In the genomic region with DNA sequence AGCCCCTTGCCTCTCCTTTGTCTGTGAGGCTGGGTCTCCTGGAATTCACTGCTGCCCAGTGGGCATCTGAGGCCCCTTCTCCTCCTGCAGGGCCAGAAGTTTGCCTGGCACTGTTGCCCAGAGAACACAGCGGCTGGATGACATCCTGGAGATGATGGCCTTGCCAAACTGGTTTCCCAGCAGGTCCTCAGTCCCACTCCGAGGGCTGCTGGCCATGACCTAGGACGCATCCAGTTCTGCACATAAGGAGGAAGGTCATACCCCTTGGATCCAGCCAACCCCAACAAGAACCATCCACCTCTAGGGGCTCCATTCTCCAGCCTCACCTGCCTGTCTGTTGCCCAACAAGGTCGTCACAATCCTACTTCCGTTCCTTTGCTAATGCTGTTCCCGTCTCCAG, we compare ENCODE assay signal across 21 cellular contexts. TPM values are rescaled to one million over a fixed set of nuclear protein-coding genes. Genes with fewer than 3 reads are reported as not detected.
DNase-seq lines count a peak whose midpoint lies in the region; ATAC-seq and TF ChIP-seq lines count a peak whose summit lies in the region.
"Had no signal": no experiment of that assay in that cellular context is flagged by ENCODE, and none has a peak within 500 bp of the region (broad histone marks: within the 10 kb centered on the region; RNA-seq: fewer than 3 reads in every experiment).

No MANE protein-coding gene starts in this region.

- H3K79me2 ChIP-seq in GM23248 (ENCODE audit: insufficient read depth): peaks cover 16% of the 10 kb centered on the region

- in situ Hi-C loops in GM23248 (cut with MboI): no loop called here

- no peaks in the 10 kb centered on the region for H3K27me3 Mint-ChIP-seq in nephron (ENCODE audit: low read depth)
- peaks cover under 1% of the 10 kb centered on the region for H3K27me3 Mint-ChIP-seq in activated T-helper 1 cell treated with anti-CD3 and anti-CD28 coated beads, Interleukin-12 subunit alpha, Interleukin-12 subunit beta, Interleukin-2, Interleukin-4 antibody, amounts not matched to agents 30 ng/mL and 10 ng/mL and 1 ng/mL, durations not matched to agents 14 hours and 24 hours and 36 hours (ENCODE audit: insufficient read depth)
- H3K27me3 Mint-ChIP-seq: CD4-positive, alpha-beta memory T cell; IgD-negative memory B cell had no signal

- H3K4me1 ChIP-seq in left ventricle myocardium inferior (peaks cover 57% of the 10 kb centered on the region), GM23248 (ENCODE audit: insufficient read depth) (peaks cover 11% of the 10 kb centered on the region), tibial artery (peaks cover 0 to 41% (median 19%) of the 10 kb centered on the region in 4 donors), stomach (peaks cover 11 to 41% (median 31%) of the 10 kb centered on the region in 4 donors)

- no peak for TF ChIP-seq EP300 in stomach (IDR thresholded peaks at IDR 0.05)

- no peaks in the 10 kb centered on the region for H3K9me3 Mint-ChIP-seq in nephron
- H3K9me3 Mint-ChIP-seq in activated T-helper 1 cell treated with anti-CD3 and anti-CD28 coated beads, Interleukin-12 subunit alpha, Interleukin-12 subunit beta, Interleukin-2, Interleukin-4 antibody, amounts not matched to agents 30 ng/mL and 10 ng/mL and 1 ng/mL, durations not matched to agents 14 hours and 24 hours and 36 hours: no peaks in the 10 kb centered on the region
- H3K9me3 Mint-ChIP-seq: CD14-positive monocyte; CD4-positive, alpha-beta memory T cell; HFFc6; IgD-negative memory B cell had no signal

- no peaks in the 10 kb centered on the region for H3K9me2 ChIP-seq in GM23248 (ENCODE audit: insufficient read depth)

- H3K9ac ChIP-seq in GM23248: no peak overlapping the region
- H3K9ac ChIP-seq: BLaER1 had no signal

- ATAC-seq in left cardiac atrium: no peak
- ATAC-seq: HCT116, HepG2 had no signal

- H3K36me3 ChIP-seq in left ventricle myocardium inferior: no peaks in the 10 kb centered on the region
- no peaks in the 10 kb centered on the region for H3K36me3 ChIP-seq in GM23248 (ENCODE audit: low read depth)
- no peaks in the 10 kb centered on the region for H3K36me3 ChIP-seq in tibial artery
- H3K36me3 ChIP-seq in stomach: no peaks in the 10 kb centered on the region
- H3K36me3 ChIP-seq: BLaER1 had no signal

- no peak for TF ChIP-seq POLR2A in stomach (IDR thresholded peaks at IDR 0.05)

- H3K27me3 ChIP-seq in left ventricle myocardium inferior (ENCODE audit: low read depth) (no peaks in the 10 kb centered on the region), GM23248 (replicated peaks; ENCODE audit: insufficient read depth) (no peaks in the 10 kb centered on the region), tibial artery (no peaks in the 10 kb centered on the region), stomach (no peaks in the 10 kb centered on the region)
- H3K27me3 ChIP-seq: BLaER1 had no signal

- H4K20me1 ChIP-seq in GM23248 (ENCODE audit: insufficient read depth): no peaks in the 10 kb centered on the region

- DNase-seq in left ventricle myocardium inferior (no peak), left cardiac atrium (no peak), GM23248 (no peak), tibial artery (no peak), NOMO-1 treated with DMSO at 0.1 percent for 48 hours (lab: John Stamatoyannopoulos, UW; ENCODE audit: unreplicated experiment) (no peak), stomach (no peak)
- no peak for DNase-seq in activated T-helper 1 cell treated with anti-CD3 and anti-CD28 coated beads, Interleukin-12 subunit alpha, Interleukin-12 subunit beta, Interleukin-2, Interleukin-4 antibody, amounts not matched to agents 30 ng/mL and 10 ng/mL and 1 ng/mL, durations not matched to agents 14 hours and 24 hours and 36 hours (ENCODE audit: low spot score)
- DNase-seq: 8988T; Calu3; CD4-positive, alpha-beta memory T cell; DMS79; GDM1; GOT3; H7; HFFc6 had no signal

- no peak overlapping the region for H2AFZ ChIP-seq in GM23248

- no peak for TF ChIP-seq CTCF in left ventricle myocardium inferior (IDR thresholded peaks at IDR 0.05; ENCODE audit: borderline replicate concordance)
- no peak for TF ChIP-seq CTCF in nephron (IDR thresholded peaks at IDR 0.05; ENCODE audit: unreplicated experiment in 3 of 3)
- TF ChIP-seq CTCF in tibial artery (IDR thresholded peaks at IDR 0.05): no peak
- no peak for TF ChIP-seq CTCF in stomach (IDR thresholded peaks at IDR 0.05)

- no peaks in the 10 kb centered on the region for H3F3A ChIP-seq in GM23248 (ENCODE audit: insufficient read depth)

- H3K27ac Mint-ChIP-seq in nephron: peak overlapping the region in 2 of 3 experiments; percentile 55 to 70
- no peak overlapping the region for H3K27ac Mint-ChIP-seq in activated T-helper 1 cell treated with anti-CD3 and anti-CD28 coated beads, Interleukin-12 subunit alpha, Interleukin-12 subunit beta, Interleukin-2, Interleukin-4 antibody, amounts not matched to agents 30 ng/mL and 10 ng/mL and 1 ng/mL, durations not matched to agents 14 hours and 24 hours and 36 hours
- H3K27ac Mint-ChIP-seq: CD14-positive monocyte, HFFc6 had no signal

- H3K4me1 Mint-ChIP-seq in nephron: peaks cover 30% of the 10 kb centered on the region
- peaks cover 21% of the 10 kb centered on the region for H3K4me1 Mint-ChIP-seq in activated T-helper 1 cell treated with anti-CD3 and anti-CD28 coated beads, Interleukin-12 subunit alpha, Interleukin-12 subunit beta, Interleukin-2, Interleukin-4 antibody, amounts not matched to agents 30 ng/mL and 10 ng/mL and 1 ng/mL, durations not matched to agents 14 hours and 24 hours and 36 hours (ENCODE audit: low read depth)

- H3K4me3 Mint-ChIP-seq in nephron: no peak overlapping the region
- no peak overlapping the region for H3K4me3 Mint-ChIP-seq in activated T-helper 1 cell treated with anti-CD3 and anti-CD28 coated beads, Interleukin-12 subunit alpha, Interleukin-12 subunit beta, Interleukin-2, Interleukin-4 antibody, amounts not matched to agents 30 ng/mL and 10 ng/mL and 1 ng/mL, durations not matched to agents 14 hours and 24 hours and 36 hours
- H3K4me3 Mint-ChIP-seq: CD14-positive monocyte; CD4-positive, alpha-beta memory T cell; HFFc6; IgD-negative memory B cell had no signal

- H3K27ac ChIP-seq in left ventricle myocardium inferior (replicated peaks) (peak overlapping the region; percentile 23), GM23248 (0 out of 2 replicates have a peak overlapping the region, but pooled peaks have one; percentile 18), tibial artery (peak overlapping the region; percentile 11 to 99), stomach (peak overlapping the region in 1 of 5 donors; percentile 96)
- H3K27ac ChIP-seq: BLaER1 had no signal

- H3K9me3 ChIP-seq in left ventricle myocardium inferior (replicated peaks) (no peaks in the 10 kb centered on the region), GM23248 (ENCODE audit: low read depth) (no peaks in the 10 kb centered on the region), tibial artery (no peaks in the 10 kb centered on the region), stomach (no peaks in the 10 kb centered on the region)
- H3K9me3 ChIP-seq: BLaER1 had no signal

- no peaks in the 10 kb centered on the region for H3K36me3 Mint-ChIP-seq in nephron (ENCODE audit: low read depth)
- H3K36me3 Mint-ChIP-seq in activated T-helper 1 cell treated with anti-CD3 and anti-CD28 coated beads, Interleukin-12 subunit alpha, Interleukin-12 subunit beta, Interleukin-2, Interleukin-4 antibody, amounts not matched to agents 30 ng/mL and 10 ng/mL and 1 ng/mL, durations not matched to agents 14 hours and 24 hours and 36 hours (ENCODE audit: low read depth): no peaks in the 10 kb centered on the region
- H3K36me3 Mint-ChIP-seq: CD14-positive monocyte; CD4-positive, alpha-beta memory T cell; IgD-negative memory B cell had no signal

- 94 to 95% methylated on average over 6 of the region's 6 CpGs for WGBS in GM23248 (ENCODE audit: low coverage in 1 of 2, low lambda C conversion rate in 2 of 2, missing lambda C conversion rate in 2 of 2), 2 experiments
- WGBS in stomach, 5 donors: 86 to 92% (median 90%) methylated on average over 6 of the region's 6 CpGs

- H3K4me2 ChIP-seq in GM23248 (ENCODE audit: unreplicated experiment): no peak overlapping the region
- H3K4me2 ChIP-seq: BLaER1 had no signal

- H3K4me3 ChIP-seq in left ventricle myocardium inferior (no peak overlapping the region), GM23248 (no peak overlapping the region), tibial artery (no peak overlapping the region), stomach (no peak overlapping the region)
- H3K4me3 ChIP-seq: BLaER1 had no signal

- intact Hi-C loops in left ventricle myocardium inferior (cut with micrococcal nuclease): no loop called here
- intact Hi-C loops in left cardiac atrium (cut with DNase I): no loop called here
- intact Hi-C loops in tibial artery (cut with DNase I; ENCODE audit: low total_unique reads): no loop called here
- intact Hi-C loops in stomach (cut with DNase I; ENCODE audit: low total_unique reads): no loop called here
- intact Hi-C loops in activated T-helper 1 cell treated with anti-CD3 and anti-CD28 coated beads, Interleukin-12 subunit alpha, Interleukin-12 subunit beta, Interleukin-2, Interleukin-4 antibody, amounts not matched to agents 30 ng/mL and 10 ng/mL and 1 ng/mL, durations not matched to agents 14 hours and 24 hours and 36 hours (cut with micrococcal nuclease): no loop called here

RNA-seq across cellular contexts. Expression of gene SMTN, which starts 3.4 kb away (rescaled TPM):
- total RNA-seq in left ventricle myocardium inferior (245 TPM), left cardiac atrium (100 to 1,000 TPM; 142 to 150 TPM), stomach (100 to 1,000 TPM; 120 to 607 (median 406) TPM)
- total RNA-seq in GM23248 (2014; rRNA removed; shearing (Covaris generic)): 160 and 175 TPM in 2 replicates
- polyA plus RNA-seq in GM23248 (2016; fragmentation: Nextera tagmentation; extraction: Ambion mirVana) (96.7 and 98.1 TPM in 2 replicates), stomach (100 to 1,000 TPM in 1 of 3 donors, 10 to 100 TPM in 2; 51.5 to 424 (median 78.5) TPM)
- total RNA-seq in activated T-helper 1 cell treated with anti-CD3 and anti-CD28 coated beads, Interleukin-12 subunit alpha, Interleukin-12 subunit beta, Interleukin-2, Interleukin-4 antibody, amounts not matched to agents 30 ng/mL and 10 ng/mL and 1 ng/mL, durations not matched to agents 14 hours and 24 hours and 36 hours: 10.2 and 13.7 TPM in 2 replicates

RNA-seq across cellular contexts. Expression of gene SELENOM, which starts 29.7 kb away (rescaled TPM):
- 51.5 TPM for total RNA-seq in left ventricle myocardium inferior
- total RNA-seq in left cardiac atrium: 100 to 1,000 TPM; 118 to 145 TPM
- total RNA-seq in GM23248 (2014; rRNA removed; shearing (Covaris generic)): 216 and 268 TPM in 2 replicates
- 522 and 537 TPM in 2 replicates for polyA plus RNA-seq in GM23248 (2016; fragmentation: Nextera tagmentation; extraction: Ambion mirVana)
- total RNA-seq in stomach: 1,000 to 10,000 TPM in 1 of 5 donors, 100 to 1,000 TPM in 3, 10 to 100 TPM in 1; 59.8 to 1,443 (median 573) TPM
- 100 to 1,000 TPM; 243 to 454 (median 300) TPM for polyA plus RNA-seq in stomach
- total RNA-seq in activated T-helper 1 cell treated with anti-CD3 and anti-CD28 coated beads, Interleukin-12 subunit alpha, Interleukin-12 subunit beta, Interleukin-2, Interleukin-4 antibody, amounts not matched to agents 30 ng/mL and 10 ng/mL and 1 ng/mL, durations not matched to agents 14 hours and 24 hours and 36 hours: 6.4 and 9.8 TPM in 2 replicates
- total RNA-seq: Calu3 had no signal

RNA-seq across cellular contexts. Expression of gene INPP5J, which starts 45.1 kb away (rescaled TPM):
- total RNA-seq in left ventricle myocardium inferior (20.7 TPM), left cardiac atrium (10 to 100 TPM; 13.3 to 26.4 TPM), stomach (10 to 100 TPM in 2 of 5 donors, 1 to 10 TPM in 3; 1.8 to 34.4 (median 9.6) TPM)
- total RNA-seq in GM23248 (2014; rRNA removed; shearing (Covaris generic)): 0.13 TPM in 1 of 2 replicates, not detected in the other
- polyA plus RNA-seq in GM23248 (2016; fragmentation: Nextera tagmentation; extraction: Ambion mirVana) (0.15 and 0.26 TPM in 2 replicates), stomach (1 to 10 TPM; 5.5 to 9.5 (median 7.5) TPM)
- total RNA-seq in activated T-helper 1 cell treated with anti-CD3 and anti-CD28 coated beads, Interleukin-12 subunit alpha, Interleukin-12 subunit beta, Interleukin-2, Interleukin-4 antibody, amounts not matched to agents 30 ng/mL and 10 ng/mL and 1 ng/mL, durations not matched to agents 14 hours and 24 hours and 36 hours: 0.17 TPM in 1 of 2 replicates, not detected in the other
- polyA plus RNA-seq: CD14-positive monocyte; CD4-positive, alpha-beta memory T cell; IgD-negative memory B cell had no signal
